ENCODE assay signal across 2 cellular contexts in the genomic region with DNA sequence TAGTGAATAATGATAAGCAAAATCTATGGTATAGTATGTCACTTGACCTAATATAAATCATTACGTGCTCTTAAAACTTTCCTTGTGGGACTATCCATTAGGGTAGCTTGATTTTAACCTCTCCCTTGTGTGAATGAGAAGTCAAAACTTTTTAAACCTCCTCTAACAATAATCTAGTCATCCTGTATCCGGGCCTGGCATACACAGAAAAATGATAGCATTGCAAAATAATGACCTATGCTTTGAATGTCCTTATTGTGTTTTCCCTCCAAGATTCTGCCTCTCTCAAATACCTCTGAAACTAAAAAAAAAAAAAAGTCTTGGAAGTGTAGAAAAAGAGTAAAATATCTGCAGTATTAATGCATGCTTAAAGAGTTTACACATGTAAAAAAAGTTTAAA.
TF ChIP-seq lines count a peak whose summit lies in the region.

No MANE protein-coding gene starts in this region.

TF ChIP-seq in SK-N-SH treated with all-trans-retinoic acid at 6 μM for 48 hours, 23 proteins besides CTCF, POLR2A, EP300 and RAD21 (continued from another document):
- TF ChIP-seq, protein P1, sequence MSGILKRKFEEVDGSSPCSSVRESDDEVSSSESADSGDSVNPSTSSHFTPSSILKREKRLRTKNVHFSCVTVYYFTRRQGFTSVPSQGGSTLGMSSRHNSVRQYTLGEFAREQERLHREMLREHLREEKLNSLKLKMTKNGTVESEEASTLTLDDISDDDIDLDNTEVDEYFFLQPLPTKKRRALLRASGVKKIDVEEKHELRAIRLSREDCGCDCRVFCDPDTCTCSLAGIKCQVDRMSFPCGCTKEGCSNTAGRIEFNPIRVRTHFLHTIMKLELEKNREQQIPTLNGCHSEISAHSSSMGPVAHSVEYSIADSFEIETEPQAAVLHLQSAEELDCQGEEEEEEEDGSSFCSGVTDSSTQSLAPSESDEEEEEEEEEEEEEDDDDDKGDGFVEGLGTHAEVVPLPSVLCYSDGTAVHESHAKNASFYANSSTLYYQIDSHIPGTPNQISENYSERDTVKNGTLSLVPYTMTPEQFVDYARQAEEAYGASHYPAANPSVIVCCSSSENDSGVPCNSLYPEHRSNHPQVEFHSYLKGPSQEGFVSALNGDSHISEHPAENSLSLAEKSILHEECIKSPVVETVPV (CRISPR knock-in tag; IDR thresholded peaks at IDR 0.05), result no peak

TF ChIP-seq in SK-N-SH, 30 proteins besides CTCF, POLR2A, EP300 and RAD21 (continued from another document):
- TF ChIP-seq, protein P2, sequence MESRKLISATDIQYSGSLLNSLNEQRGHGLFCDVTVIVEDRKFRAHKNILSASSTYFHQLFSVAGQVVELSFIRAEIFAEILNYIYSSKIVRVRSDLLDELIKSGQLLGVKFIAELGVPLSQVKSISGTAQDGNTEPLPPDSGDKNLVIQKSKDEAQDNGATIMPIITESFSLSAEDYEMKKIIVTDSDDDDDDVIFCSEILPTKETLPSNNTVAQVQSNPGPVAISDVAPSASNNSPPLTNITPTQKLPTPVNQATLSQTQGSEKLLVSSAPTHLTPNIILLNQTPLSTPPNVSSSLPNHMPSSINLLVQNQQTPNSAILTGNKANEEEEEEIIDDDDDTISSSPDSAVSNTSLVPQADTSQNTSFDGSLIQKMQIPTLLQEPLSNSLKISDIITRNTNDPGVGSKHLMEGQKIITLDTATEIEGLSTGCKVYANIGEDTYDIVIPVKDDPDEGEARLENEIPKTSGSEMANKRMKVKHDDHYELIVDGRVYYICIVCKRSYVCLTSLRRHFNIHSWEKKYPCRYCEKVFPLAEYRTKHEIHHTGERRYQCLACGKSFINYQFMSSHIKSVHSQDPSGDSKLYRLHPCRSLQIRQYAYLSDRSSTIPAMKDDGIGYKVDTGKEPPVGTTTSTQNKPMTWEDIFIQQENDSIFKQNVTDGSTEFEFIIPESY (IDR thresholded peaks at IDR 0.05; ENCODE audit: borderline replicate concordance, low read depth), result no peak
